19 cellular contexts compared by ENCODE assay signal in the genomic region with DNA sequence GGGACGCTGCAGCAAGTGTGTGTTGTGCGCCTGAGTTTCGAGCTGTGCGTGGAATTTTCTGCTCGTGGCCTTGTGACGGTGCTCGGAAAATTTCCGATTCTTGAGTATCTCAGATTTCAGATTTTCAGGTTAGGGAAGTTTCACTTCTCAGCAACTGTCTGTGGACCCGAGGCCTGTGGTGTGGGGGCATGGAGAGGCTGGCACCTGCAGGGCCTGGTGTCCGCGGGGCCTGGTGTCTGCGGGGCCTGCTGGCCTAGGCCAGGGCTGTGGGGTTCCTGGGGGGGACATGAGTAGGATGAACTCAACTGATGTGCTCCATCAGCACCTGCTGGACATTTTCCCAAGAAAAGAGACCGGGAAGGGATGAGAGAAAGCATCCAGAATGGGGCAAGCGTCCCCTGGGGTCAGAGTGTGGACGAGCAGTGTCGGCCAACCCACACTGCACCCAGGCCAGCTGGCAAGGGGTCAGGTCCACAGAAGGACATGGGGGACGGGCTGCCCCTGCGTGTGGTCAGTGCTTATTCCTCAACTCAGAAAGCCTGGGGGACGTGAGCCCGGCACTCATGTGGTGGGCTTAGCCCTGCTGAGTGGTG. TPM values are rescaled to one million over a fixed set of nuclear protein-coding genes. Genes with fewer than 3 reads are reported as not detected.
DNase-seq lines count a peak whose midpoint lies in the region; ATAC-seq, FAIRE-seq and TF ChIP-seq lines count a peak whose summit lies in the region.
"Had no signal": no experiment of that assay in that cellular context is flagged by ENCODE, and none has a peak within 500 bp of the region (broad histone marks: within the 10 kb centered on the region; RNA-seq: fewer than 3 reads in every experiment).

No MANE protein-coding gene starts in this region.

- intact Hi-C loops in HCT116 (cut with micrococcal nuclease) (no loop called here), HepG2 (cut with micrococcal nuclease; ENCODE audit: unreplicated experiment) (no loop called here), sigmoid colon (cut with DNase I) (no loop called here), OCI-LY7 (cut with micrococcal nuclease; ENCODE audit: unreplicated experiment) (no loop called here)

- in situ Hi-C loops in HepG2 (cut with HindIII; ENCODE audit: extremely low pct_ligation_motif_present, low pct_unique_long_range_greater_than_20kb), result no loop called here

- H4K20me1 ChIP-seq in HCT116 (ENCODE audit: insufficient read depth) (no peaks in the 10 kb centered on the region), HepG2 (ENCODE audit: insufficient read depth, low read length) (no peaks in the 10 kb centered on the region), OCI-LY7 (ENCODE audit: insufficient read depth, low read length) (no peaks in the 10 kb centered on the region)

- peaks cover 5% of the 10 kb centered on the region for H3K27me3 Mint-ChIP-seq in activated CD4-positive, alpha-beta T cell treated with anti-CD3 and anti-CD28 coated beads, Interleukin-2, amount 10 ng/mL, durations not matched to agents 7 days and 5 days

- no peak for TF ChIP-seq POLR2A in HCT116 (IDR thresholded peaks at IDR 0.05; ENCODE audit: borderline replicate concordance, extremely low read depth, insufficient read depth, insufficient read length)
- TF ChIP-seq POLR2A in HepG2 (IDR thresholded peaks at IDR 0.05; ENCODE audit: insufficient read depth in 1 of 2, low read depth in 2 of 2, low read length in 2 of 2), result no peak
- TF ChIP-seq POLR2A in sigmoid colon (IDR thresholded peaks at IDR 0.05), result no peak

- DNase-seq in HCT116 (ENCODE audit: low read depth, low spot score), result no peak
- DNase-seq in HepG2 (ENCODE audit: low spot score), result no peak
- DNase-seq in sigmoid colon, result peak; percentile 46
- no peak for DNase-seq in activated CD4-positive, alpha-beta T cell treated with anti-CD3 and anti-CD28 coated beads, Interleukin-2, amount 10 ng/mL, durations not matched to agents 7 days and 5 days
- no peak for DNase-seq in NK-92 treated with Interleukin-12 subunit alpha and Interleukin-12 subunit beta, amount 100 ng/mL, for 24 hours (lab: John Stamatoyannopoulos, UW)
- no peak for DNase-seq in OCI-LY7 (ENCODE audit: low spot score)
- DNase-seq: CD4-positive, CD25-positive, alpha-beta regulatory T cell; DMS79 treated with DMSO at 0.1 percent for 48 hours; MG63; NCI-H1105; NCI-H187; NCI-H446; SHP77 treated with DMSO at 0.1 percent for 48 hours had no signal

- WGBS in HepG2 (ENCODE audit: low lambda C conversion rate), result 64% methylated on average over 13 of the region's 20 CpGs
- 90 to 93% methylated on average over 20 of the region's 20 CpGs for WGBS in sigmoid colon, 2 donors

- H3K4me1 ChIP-seq in HCT116 (ENCODE audit: control insufficient read depth in 1 of 2, insufficient read depth in 2 of 2, low read length in 2 of 2), result peaks cover 3 to 7% of the 10 kb centered on the region in 2 experiments; a peak in 2 of 4 replicates
- H3K4me1 ChIP-seq in HepG2 (ENCODE audit: insufficient read depth, low read length), result peaks cover 15% of the 10 kb centered on the region
- no peaks in the 10 kb centered on the region for H3K4me1 ChIP-seq in sigmoid colon
- H3K4me1 ChIP-seq in OCI-LY7 (ENCODE audit: insufficient read depth, low read length, poor library complexity, severe bottlenecking), result no peaks in the 10 kb centered on the region

- no peak for ATAC-seq in HCT116
- peak; percentile 34 for ATAC-seq in HepG2
- no peak for ATAC-seq in GM21737 (IDR thresholded peaks at IDR 0.05; ENCODE audit: unreplicated experiment)

- H3K27ac ChIP-seq in HCT116 (ENCODE audit: low read depth, low read length) (peak overlapping the region; percentile 17; the same call in 1 of the 2 replicates), VCaP (peak overlapping the region; percentile 90), HepG2 (ENCODE audit: extremely low read length, insufficient read depth, low read length) (no peak overlapping the region), sigmoid colon (no peak overlapping the region), OCI-LY7 (ENCODE audit: low read depth, low read length, poor library complexity, severe bottlenecking) (no peak overlapping the region)

- H3K4me2 ChIP-seq in HCT116 (ENCODE audit: low read length) (no peak overlapping the region), HepG2 (ENCODE audit: low read depth, low read length) (peak overlapping the region; percentile 61; the same call in 1 of the 2 replicates), OCI-LY7 (ENCODE audit: low read length) (no peak overlapping the region)

- CTCF ChIA-PET in HCT116 (lab: Charles Lee) (no interaction called here), HepG2 (lab: Yijun Ruan, JAX; ENCODE audit: low intra/inter-chr PET ratio, low total read pairs) (no interaction called here), OCI-LY7 (lab: Charles Lee; ENCODE audit: unreplicated experiment) (no interaction called here)
- CTCF ChIA-PET in activated CD4-positive, alpha-beta T cell treated with anti-CD3 and anti-CD28 coated beads, Interleukin-2, amount 10 ng/mL, durations not matched to agents 7 days and 5 days (lab: Charles Lee), result no interaction called here

- H3K9me2 ChIP-seq in HCT116 (ENCODE audit: insufficient read depth) (no peaks in the 10 kb centered on the region), OCI-LY7 (ENCODE audit: insufficient read depth, low read length) (no peaks in the 10 kb centered on the region)

- H3K9me3 Mint-ChIP-seq in activated CD4-positive, alpha-beta T cell treated with anti-CD3 and anti-CD28 coated beads, Interleukin-2, amount 10 ng/mL, durations not matched to agents 7 days and 5 days, result no peaks in the 10 kb centered on the region
- H3K9me3 Mint-ChIP-seq: CD4-positive, CD25-positive, alpha-beta regulatory T cell had no signal

- no peaks in the 10 kb centered on the region for H3K4me1 Mint-ChIP-seq in activated CD4-positive, alpha-beta T cell treated with anti-CD3 and anti-CD28 coated beads, Interleukin-2, amount 10 ng/mL, durations not matched to agents 7 days and 5 days
- H3K4me1 Mint-ChIP-seq: CD4-positive, CD25-positive, alpha-beta regulatory T cell had no signal

- TF ChIP-seq CTCF in HCT116 (IDR thresholded peaks at IDR 0.05 in 2 of 3, conservative IDR thresholded peaks at IDR 0.05 in 1 of 3; ENCODE audit: borderline replicate concordance in 1 of 3, insufficient read depth in 1 of 3, low read depth in 2 of 3, low read length in 2 of 3) (no peak), VCaP (conservative IDR thresholded peaks at IDR 0.05) (no peak), HepG2 (CRISPR knock-in tag; IDR thresholded peaks at IDR 0.05) (no peak), sigmoid colon (IDR thresholded peaks at IDR 0.05) (no peak), OCI-LY7 (conservative IDR thresholded peaks at IDR 0.05; ENCODE audit: low read length) (no peak)

- POLR2A ChIA-PET in HCT116 (lab: Charles Lee), result no interaction called here
- POLR2A ChIA-PET in HepG2 (lab: Yijun Ruan, JAX), result interaction anchor here (0.9 to 1.3 kb wide), 3 partner anchors 20 to 118 kb away, joined by 3 to 5 read pairs (median 3); no protein-coding TSS in a partner anchor
- POLR2A ChIA-PET in activated CD4-positive, alpha-beta T cell treated with anti-CD3 and anti-CD28 coated beads, Interleukin-2, amount 10 ng/mL, durations not matched to agents 7 days and 5 days (lab: Charles Lee), result no interaction called here
- POLR2A ChIA-PET in OCI-LY7 (lab: Charles Lee), result no interaction called here

- H3K9me3 ChIP-seq in HCT116 (ENCODE audit: control insufficient read depth in 1 of 2, insufficient read depth in 1 of 2, low read depth in 1 of 2, low read length in 2 of 2) (no peaks in the 10 kb centered on the region), HepG2 (ENCODE audit: low read length) (no peaks in the 10 kb centered on the region), sigmoid colon (no peaks in the 10 kb centered on the region), OCI-LY7 (ENCODE audit: low read length) (no peaks in the 10 kb centered on the region)
- H3K9me3 ChIP-seq: MG63 had no signal

- no peaks in the 10 kb centered on the region for H3K36me3 ChIP-seq in HCT116 (ENCODE audit: control insufficient read depth in 1 of 2, insufficient read depth in 2 of 2, low read length in 2 of 2)
- H3K36me3 ChIP-seq in HepG2 (replicated peaks in 1 of 2; ENCODE audit: control insufficient read depth in 1 of 2, insufficient read depth in 2 of 2, low read length in 2 of 2), result no peaks in the 10 kb centered on the region
- no peaks in the 10 kb centered on the region for H3K36me3 ChIP-seq in sigmoid colon
- H3K36me3 ChIP-seq in OCI-LY7 (ENCODE audit: insufficient read depth, low read length), result no peaks in the 10 kb centered on the region
- H3K36me3 ChIP-seq: MG63 had no signal

- H2AFZ ChIP-seq in HCT116 (ENCODE audit: low read depth, low read length, poor library complexity, severe bottlenecking), result no peak overlapping the region
- H2AFZ ChIP-seq in HepG2 (ENCODE audit: low read length), result no peak overlapping the region
- no peak overlapping the region for H2AFZ ChIP-seq in OCI-LY7 (ENCODE audit: low read length)

- no peaks in the 10 kb centered on the region for H3K27me3 ChIP-seq in HCT116 (ENCODE audit: insufficient read depth, low read length)
- H3K27me3 ChIP-seq in HepG2 (ENCODE audit: control insufficient read depth in 1 of 2, insufficient read depth in 2 of 2, low read length in 2 of 2), result peaks cover 8 to 79% of the 10 kb centered on the region in 2 experiments; a peak in 4 of 5 replicates
- H3K27me3 ChIP-seq in sigmoid colon, result peaks cover 0 to 26% (median 0%) of the 10 kb centered on the region in 3 donors
- H3K27me3 ChIP-seq: MG63 had no signal

- TF ChIP-seq RAD21 in HCT116 (IDR thresholded peaks at IDR 0.05; ENCODE audit: low read depth), result no peak
- no peak for TF ChIP-seq RAD21 in HepG2 (CRISPR knock-in tag; IDR thresholded peaks at IDR 0.05)

- no peak for FAIRE-seq in HepG2 (lab: Jason Lieb, UNC)
- FAIRE-seq: G401.6, GM12892, GM19239, H54 had no signal

- RAD21 ChIA-PET in HCT116 (lab: Charles Lee; ENCODE audit: low non-redundant PET in 1 of 2, low total read pairs in 2 of 2, uncharacterized antibody in 2 of 2, unreplicated experiment in 2 of 2), result no interaction called here

- no peak overlapping the region for H3K4me3 Mint-ChIP-seq in activated CD4-positive, alpha-beta T cell treated with anti-CD3 and anti-CD28 coated beads, Interleukin-2, amount 10 ng/mL, durations not matched to agents 7 days and 5 days
- H3K4me3 Mint-ChIP-seq: CD4-positive, CD25-positive, alpha-beta regulatory T cell had no signal

- no peak overlapping the region for H3K4me3 ChIP-seq in HCT116 (replicated peaks in 1 of 2; ENCODE audit: low read depth in 1 of 2, low read length in 2 of 2)
- peak overlapping the region in 1 of 3 experiments; percentile 43; a peak in 1 of 6 replicates for H3K4me3 ChIP-seq in HepG2 (replicated peaks in 1 of 3; ENCODE audit: insufficient read depth in 1 of 3, low read depth in 2 of 3, low read length in 3 of 3)
- H3K4me3 ChIP-seq in sigmoid colon, result no peak overlapping the region
- no peak overlapping the region for H3K4me3 ChIP-seq in OCI-LY7 (ENCODE audit: low read depth, low read length, poor library complexity, severe bottlenecking)
- H3K4me3 ChIP-seq: MG63 had no signal

- no peak for TF ChIP-seq EP300 in HepG2 (IDR thresholded peaks at IDR 0.05; ENCODE audit: low read depth in 2 of 2, low read length in 2 of 2)
- TF ChIP-seq EP300 in HepG2 (CRISPR knock-in tag; IDR thresholded peaks at IDR 0.05; ENCODE audit: borderline replicate concordance), result no peak
- no peak for TF ChIP-seq EP300 in sigmoid colon (IDR thresholded peaks at IDR 0.05)

- H3K36me3 Mint-ChIP-seq in activated CD4-positive, alpha-beta T cell treated with anti-CD3 and anti-CD28 coated beads, Interleukin-2, amount 10 ng/mL, durations not matched to agents 7 days and 5 days (ENCODE audit: low read depth), result no peaks in the 10 kb centered on the region
- H3K36me3 Mint-ChIP-seq: CD4-positive, CD25-positive, alpha-beta regulatory T cell had no signal

- H3K27ac Mint-ChIP-seq in activated CD4-positive, alpha-beta T cell treated with anti-CD3 and anti-CD28 coated beads, Interleukin-2, amount 10 ng/mL, durations not matched to agents 7 days and 5 days, result no peak overlapping the region
- H3K27ac Mint-ChIP-seq: CD4-positive, CD25-positive, alpha-beta regulatory T cell had no signal

- H3K9ac ChIP-seq in HCT116 (ENCODE audit: low read length) (no peak overlapping the region), HepG2 (ENCODE audit: insufficient read depth, low read depth, low read length) (no peak overlapping the region)

- BruUV-seq in HCT116 (replicated peaks; lab: Mats Ljungman, UMichigan), result no TSS peak
- no TSS peak for BruUV-seq in HepG2 (replicated peaks; lab: Mats Ljungman, UMichigan)
- BruUV-seq in OCI-LY7 (replicated peaks; lab: Mats Ljungman, UMichigan), result no TSS peak

- H3K79me2 ChIP-seq in HCT116 (ENCODE audit: insufficient read depth, low read length) (no peaks in the 10 kb centered on the region), HepG2 (ENCODE audit: insufficient read depth, low read length) (no peaks in the 10 kb centered on the region), OCI-LY7 (ENCODE audit: insufficient read depth, low read depth, low read length) (no peaks in the 10 kb centered on the region)

RNA-seq across cellular contexts. Expression of a gene that starts 31.3 kb away (rescaled TPM):
- 0.32 TPM for total RNA-seq in HCT116 (2021; ENCODE audit: unreplicated experiment)
- polyA plus RNA-seq in HCT116 (2012), result 0.08 and 0.11 TPM in 2 replicates
- 1.7 and 1.9 TPM in 2 replicates for total RNA-seq in HepG2 (2016; rRNA removed; fragmentation: Illumina TruSeq; extraction: Trizol)
- 0.10 and 0.53 TPM in 2 replicates for total RNA-seq in HepG2 (2016; cell fraction: cytosol; rRNA removed; fragmentation: Illumina TruSeq; extraction: Trizol; ENCODE audit: low read depth)
- total RNA-seq in HepG2 (2016; cell fraction: insoluble cytoplasmic fraction; rRNA removed; fragmentation: Illumina TruSeq; extraction: Trizol), result 1.3 and 2.2 TPM in 2 replicates
- 0.80 and 1.6 TPM in 2 replicates for total RNA-seq in HepG2 (2016; cell fraction: membrane; rRNA removed; fragmentation: Illumina TruSeq; extraction: Trizol)
- 1.3 TPM in 2 replicates for total RNA-seq in HepG2 (2016; cell fraction: nucleus; rRNA removed; fragmentation: Illumina TruSeq; extraction: Trizol)
- polyA plus RNA-seq in HepG2 (2011; rRNA removed), result 3.4 and 4.9 TPM in 2 replicates
- polyA plus RNA-seq in HepG2 (2011; cell fraction: cytosol; rRNA removed), result 1.9 and 3.3 TPM in 2 replicates
- 12.2 and 16.4 TPM in 2 replicates for polyA plus RNA-seq in HepG2 (2011; cell fraction: nucleus; rRNA removed)
- polyA plus RNA-seq in HepG2 (2012), result 3.5 and 6.3 TPM in 2 replicates
- 0.17 TPM in 2 replicates for polyA plus RNA-seq in HepG2 (2016; cell fraction: cytosol; fragmentation: Illumina TruSeq; extraction: Trizol; ENCODE audit: low read depth)
- polyA plus RNA-seq in HepG2 (2016; cell fraction: insoluble cytoplasmic fraction; fragmentation: Illumina TruSeq; extraction: Trizol; ENCODE audit: low read depth), result 1.8 and 2.1 TPM in 2 replicates
- polyA plus RNA-seq in HepG2 (2016; cell fraction: membrane; fragmentation: Illumina TruSeq; extraction: Trizol; ENCODE audit: low read depth), result 0.12 and 0.47 TPM in 2 replicates
- 3.9 and 4.1 TPM in 2 replicates for polyA plus RNA-seq in HepG2 (2016; cell fraction: nucleus; fragmentation: Illumina TruSeq; extraction: Trizol; ENCODE audit: insufficient read depth, low read depth)
- 9.0 TPM in 1 of 2 replicates, not detected in the other for polyA minus RNA-seq in HepG2 (2011; rRNA and poly(A)+ RNA removed; ENCODE audit: low replicate concordance)
- 4.0 and 5.5 TPM in 2 replicates for polyA minus RNA-seq in HepG2 (2011; cell fraction: cytosol; rRNA and poly(A)+ RNA removed)
- polyA minus RNA-seq in HepG2 (2011; cell fraction: nucleus; rRNA and poly(A)+ RNA removed), result 4.5 and 5.2 TPM in 2 replicates
- total RNA-seq in sigmoid colon, result not detected
- polyA plus RNA-seq in sigmoid colon, result 1 to 10 TPM in 1 of 3 donors, under 1 TPM in 2; 0.46 to 1.8 (median 0.60) TPM
- not detected for total RNA-seq in activated CD4-positive, alpha-beta T cell treated with anti-CD3 and anti-CD28 coated beads, Interleukin-2, amount 10 ng/mL, durations not matched to agents 7 days and 5 days
- total RNA-seq in OCI-LY7 (2014; rRNA removed; shearing (Covaris generic)), result not detected in 2 replicates
- not detected in 2 replicates for total RNA-seq in OCI-LY7 (2022)
- total RNA-seq: CD4-positive, CD25-positive, alpha-beta regulatory T cell had no signal

Comparison
In these comparisons a context has a peak if more than half of its experiments do, and no peak if none do; other contexts are left out.
1. H3K27ac ChIP-seq: peak in HCT116 (single experiment) and VCaP (single experiment); none in HepG2 (single experiment), sigmoid colon (0 of 4) and OCI-LY7 (single experiment).